In genomic region chr1:150579955-150580642, GRCh38 we compare ENCODE assay signal across 8 cellular contexts. TPM values are rescaled to one million over a fixed set of nuclear protein-coding genes. Genes with fewer than 3 reads are reported as not detected.
DNase-seq lines count a peak whose midpoint lies in the region; ATAC-seq lines count a peak whose summit lies in the region.

No MANE protein-coding gene starts in this region.

- peaks cover 24% of the 10 kb centered on the region for H3K4me1 Mint-ChIP-seq in T-helper 1 cell treated with Interleukin-12 subunit alpha and Interleukin-12 subunit beta and Interleukin-4 antibody, amounts not matched to agents 30 μg/mL and 1 μg/mL, for 36 hours (ENCODE audit: low read depth)
- peaks cover 21% of the 10 kb centered on the region for H3K4me1 Mint-ChIP-seq in activated T-helper 2 cell treated with anti-CD3 and anti-CD28 coated beads, Interferon-gamma antibody, Interleukin-2, Interleukin-4, amounts not matched to agents 10 μg/mL and 5 μg/mL and 100 μg/mL, durations not matched to agents 14 hours and 24 hours and 36 hours (ENCODE audit: low read depth)

- no peaks in the 10 kb centered on the region for H3K9me3 ChIP-seq in iPS-18c (ENCODE audit: control insufficient read depth, insufficient read depth, low read length)

- H3K4me3 ChIP-seq in iPS-18c (ENCODE audit: insufficient read depth, low read depth, low read length): peak overlapping the region; percentile 63

- intact Hi-C loops in activated T-helper 2 cell treated with anti-CD3 and anti-CD28 coated beads, Interferon-gamma antibody, Interleukin-2, Interleukin-4, amounts not matched to agents 10 μg/mL and 5 μg/mL and 100 μg/mL, durations not matched to agents 14 hours and 24 hours and 36 hours (cut with micrococcal nuclease): loop anchor here (1.0 to 2.0 kb wide), 3 partner anchors 18 to 215 kb away; partner anchors contain the start of gene RPRD2

- no peak for DNase-seq in T-helper 1 cell
- no peak for DNase-seq in activated T-helper 2 cell treated with anti-CD3 and anti-CD28 coated beads, Interferon-gamma antibody, Interleukin-2, Interleukin-4, amounts not matched to agents 10 μg/mL and 5 μg/mL and 100 μg/mL, durations not matched to agents 14 hours and 24 hours and 36 hours (ENCODE audit: low spot score)
- DNase-seq in dedifferentiated amniotic fluid mesenchymal stem cell (ENCODE audit: extremely low spot score): no peak

- peak overlapping the region; percentile 86 for H3K27ac Mint-ChIP-seq in T-helper 1 cell treated with Interleukin-12 subunit alpha and Interleukin-12 subunit beta and Interleukin-4 antibody, amounts not matched to agents 30 μg/mL and 1 μg/mL, for 36 hours
- peak overlapping the region; percentile 84 for H3K27ac Mint-ChIP-seq in activated T-helper 2 cell treated with anti-CD3 and anti-CD28 coated beads, Interferon-gamma antibody, Interleukin-2, Interleukin-4, amounts not matched to agents 10 μg/mL and 5 μg/mL and 100 μg/mL, durations not matched to agents 14 hours and 24 hours and 36 hours

- no peaks in the 10 kb centered on the region for H3K27me3 Mint-ChIP-seq in T-helper 1 cell treated with Interleukin-12 subunit alpha and Interleukin-12 subunit beta and Interleukin-4 antibody, amounts not matched to agents 30 μg/mL and 1 μg/mL, for 36 hours (ENCODE audit: low read depth)
- no peaks in the 10 kb centered on the region for H3K27me3 Mint-ChIP-seq in activated T-helper 2 cell treated with anti-CD3 and anti-CD28 coated beads, Interferon-gamma antibody, Interleukin-2, Interleukin-4, amounts not matched to agents 10 μg/mL and 5 μg/mL and 100 μg/mL, durations not matched to agents 14 hours and 24 hours and 36 hours (ENCODE audit: low read depth)

- H3K36me3 Mint-ChIP-seq in T-helper 1 cell treated with Interleukin-12 subunit alpha and Interleukin-12 subunit beta and Interleukin-4 antibody, amounts not matched to agents 30 μg/mL and 1 μg/mL, for 36 hours (ENCODE audit: low read depth): peaks cover 44% of the 10 kb centered on the region
- peaks cover 50% of the 10 kb centered on the region for H3K36me3 Mint-ChIP-seq in activated T-helper 2 cell treated with anti-CD3 and anti-CD28 coated beads, Interferon-gamma antibody, Interleukin-2, Interleukin-4, amounts not matched to agents 10 μg/mL and 5 μg/mL and 100 μg/mL, durations not matched to agents 14 hours and 24 hours and 36 hours (ENCODE audit: low read depth)

- peak overlapping the region; percentile 100 for H3K4me3 Mint-ChIP-seq in T-helper 1 cell treated with Interleukin-12 subunit alpha and Interleukin-12 subunit beta and Interleukin-4 antibody, amounts not matched to agents 30 μg/mL and 1 μg/mL, for 36 hours
- peak overlapping the region; percentile 82 for H3K4me3 Mint-ChIP-seq in activated T-helper 2 cell treated with anti-CD3 and anti-CD28 coated beads, Interferon-gamma antibody, Interleukin-2, Interleukin-4, amounts not matched to agents 10 μg/mL and 5 μg/mL and 100 μg/mL, durations not matched to agents 14 hours and 24 hours and 36 hours (ENCODE audit: low read depth)

- peak overlapping the region; percentile 100 for H3K27ac ChIP-seq in temporal lobe (ENCODE audit: low read depth, low read length)

- H3K9me3 Mint-ChIP-seq in T-helper 1 cell treated with Interleukin-12 subunit alpha and Interleukin-12 subunit beta and Interleukin-4 antibody, amounts not matched to agents 30 μg/mL and 1 μg/mL, for 36 hours: no peaks in the 10 kb centered on the region
- H3K9me3 Mint-ChIP-seq in activated T-helper 2 cell treated with anti-CD3 and anti-CD28 coated beads, Interferon-gamma antibody, Interleukin-2, Interleukin-4, amounts not matched to agents 10 μg/mL and 5 μg/mL and 100 μg/mL, durations not matched to agents 14 hours and 24 hours and 36 hours: no peaks in the 10 kb centered on the region

- no peak for ATAC-seq in HG03342 (IDR thresholded peaks at IDR 0.05; ENCODE audit: unreplicated experiment)
- ATAC-seq in GM18861 (IDR thresholded peaks at IDR 0.05; ENCODE audit: unreplicated experiment): no peak

RNA-seq across cellular contexts. Expression of gene MCL1, which starts 0.7 kb away (rescaled TPM):
- total RNA-seq in activated T-helper 2 cell treated with anti-CD3 and anti-CD28 coated beads, Interferon-gamma antibody, Interleukin-2, Interleukin-4, amounts not matched to agents 10 μg/mL and 5 μg/mL and 100 μg/mL, durations not matched to agents 14 hours and 24 hours and 36 hours: 217 and 221 TPM in 2 replicates
- total RNA-seq in temporal lobe: 89.7 TPM

RNA-seq across cellular contexts. Expression of gene ADAMTSL4, which starts 30.9 kb away (rescaled TPM):
- total RNA-seq in activated T-helper 2 cell treated with anti-CD3 and anti-CD28 coated beads, Interferon-gamma antibody, Interleukin-2, Interleukin-4, amounts not matched to agents 10 μg/mL and 5 μg/mL and 100 μg/mL, durations not matched to agents 14 hours and 24 hours and 36 hours: 2.7 and 2.9 TPM in 2 replicates
- total RNA-seq in temporal lobe: 0.25 TPM

RNA-seq across cellular contexts. Expression of gene ENSA, which starts 49.3 kb away (rescaled TPM):
- total RNA-seq in activated T-helper 2 cell treated with anti-CD3 and anti-CD28 coated beads, Interferon-gamma antibody, Interleukin-2, Interleukin-4, amounts not matched to agents 10 μg/mL and 5 μg/mL and 100 μg/mL, durations not matched to agents 14 hours and 24 hours and 36 hours: 252 and 253 TPM in 2 replicates
- total RNA-seq in temporal lobe: 77.2 TPM
